22 cellular contexts compared by ENCODE assay signal in genomic region chr5:31632460-31632859, GRCh38. TPM values are rescaled to one million over a fixed set of nuclear protein-coding genes. Genes with fewer than 3 reads are reported as not detected.
A peak's percentile ranks its signal among the peaks of the same experiment; 100 is the strongest.
DNase-seq lines count a peak whose midpoint lies in the region; ATAC-seq and TF ChIP-seq lines count a peak whose summit lies in the region.
"Had no signal": no experiment of that assay in that cellular context is flagged by ENCODE, and none has a peak within 500 bp of the region (broad histone marks: within the 10 kb centered on the region; RNA-seq: fewer than 3 reads in every experiment).

No MANE protein-coding gene starts in this region.

- no peak overlapping the region for H3K27ac ChIP-seq in lower lobe of right lung
- no peak overlapping the region for H3K27ac ChIP-seq in Karpas-422 (ENCODE audit: low read length)
- H3K27ac ChIP-seq: BLaER1 had no signal

- no peak overlapping the region for H3K4me2 ChIP-seq in Karpas-422 (ENCODE audit: low read depth, low read length, poor library complexity, severe bottlenecking)
- H3K4me2 ChIP-seq: BLaER1 had no signal

- ATAC-seq in lower lobe of right lung: no peak
- ATAC-seq: GM12878 had no signal

- no peak overlapping the region for H3K9ac ChIP-seq in Karpas-422 (ENCODE audit: low read length)
- H3K9ac ChIP-seq: BLaER1 had no signal

- no peaks in the 10 kb centered on the region for H3K27me3 ChIP-seq in lower lobe of right lung (ENCODE audit: low read depth)
- no peaks in the 10 kb centered on the region for H3K27me3 ChIP-seq in Karpas-422 (ENCODE audit: low read length)
- H3K27me3 ChIP-seq: BE2C, BLaER1 had no signal

- no peaks in the 10 kb centered on the region for H3K9me2 ChIP-seq in Karpas-422 (replicated peaks; ENCODE audit: insufficient read depth, low read length)

- TF ChIP-seq CTCF in fibroblast of pulmonary artery (IDR thresholded peaks at IDR 0.05; ENCODE audit: low read length, missing control alignments): no peak
- TF ChIP-seq CTCF in lower lobe of right lung (IDR thresholded peaks at IDR 0.05): no peak

- no peaks in the 10 kb centered on the region for H3K79me2 ChIP-seq in Karpas-422 (ENCODE audit: low read length)

- no peaks in the 10 kb centered on the region for H3K9me3 ChIP-seq in lower lobe of right lung
- no peaks in the 10 kb centered on the region for H3K9me3 ChIP-seq in Karpas-422 (ENCODE audit: low read length)
- H3K9me3 ChIP-seq: BE2C, BLaER1 had no signal

- H3K4me3 ChIP-seq in fibroblast of pulmonary artery (replicated peaks; ENCODE audit: low read depth, low read length): no peak overlapping the region
- H3K4me3 ChIP-seq in lower lobe of right lung: no peak overlapping the region
- H3K4me3 ChIP-seq in Karpas-422 (ENCODE audit: low read length): no peak overlapping the region
- H3K4me3 ChIP-seq: BLaER1, GM12878 had no signal

- no peaks in the 10 kb centered on the region for H3K36me3 ChIP-seq in lower lobe of right lung
- H3K36me3 ChIP-seq in Karpas-422 (ENCODE audit: insufficient read depth, low read length): no peaks in the 10 kb centered on the region
- H3K36me3 ChIP-seq: BE2C, BLaER1 had no signal

- H3K4me1 ChIP-seq in lower lobe of right lung: no peaks in the 10 kb centered on the region
- no peaks in the 10 kb centered on the region for H3K4me1 ChIP-seq in Karpas-422 (ENCODE audit: low read length)
- H3K4me1 ChIP-seq: BLaER1 had no signal

- H4K20me1 ChIP-seq in Karpas-422 (ENCODE audit: insufficient read depth, low read depth, low read length): no peaks in the 10 kb centered on the region
- H4K20me1 ChIP-seq: BLaER1 had no signal

- intact Hi-C loops in lower lobe of right lung (cut with DNase I): no loop called here

- H2AFZ ChIP-seq in Karpas-422 (ENCODE audit: low read length): no peak overlapping the region

- DNase-seq in M059J (ENCODE audit: low read depth) (peak; percentile 47), MV-4-11 (lab: John Stamatoyannopoulos, UW) (peak; percentile 0), fibroblast of pulmonary artery (ENCODE audit: low read depth) (peak; percentile 19), lower lobe of right lung (no peak), Karpas-422 (no peak)
- DNase-seq: 8988T; ACHN; BE2C; C1 segment of cervical spinal cord; CD4-positive, alpha-beta memory T cell; CD4-positive, CD25-positive, alpha-beta regulatory T cell; CD8-positive, alpha-beta memory T cell; COR-L47; DMS 273 treated with DMSO at 0.1 percent for 48 hours; DMS153; DMS53; DMS79; DND-41; EL; GDM1 had no signal

RNA-seq across cellular contexts. Expression of gene PDZD2, which starts 6.5 kb away (rescaled TPM):
- total RNA-seq in M059J (2014; rRNA removed; shearing (Covaris generic)): 2.9 and 7.1 TPM in 2 replicates
- 67.8 TPM for total RNA-seq in lower lobe of right lung
- total RNA-seq in Karpas-422 (2014; rRNA removed; shearing (Covaris generic); ENCODE audit: low replicate concordance): not detected in 2 replicates

Comparison
In these comparisons a context has a peak if more than half of its experiments do, and no peak if none do; other contexts are left out.
1. DNase-seq: peak in M059J (single experiment), MV-4-11 (single experiment) and fibroblast of pulmonary artery (single experiment); none in lower lobe of right lung (single experiment) and Karpas-422 (single experiment).